In genomic region chr9:34898846-34899245, GRCh38 we compare ENCODE assay signal across 12 cellular contexts. TPM values are rescaled to one million over a fixed set of nuclear protein-coding genes. Genes with fewer than 3 reads are reported as not detected.
DNase-seq lines count a peak whose midpoint lies in the region; ATAC-seq, FAIRE-seq and TF ChIP-seq lines count a peak whose summit lies in the region.
"Had no signal": no experiment of that assay in that cellular context is flagged by ENCODE, and none has a peak within 500 bp of the region (broad histone marks: within the 10 kb centered on the region; RNA-seq: fewer than 3 reads in every experiment).

No MANE protein-coding gene starts in this region.

- dilution Hi-C loops in keratinocyte (cut with MboI; ENCODE audit: extremely low pct_ligation_motif_present, low sequenced_read_pairs) = no loop called here

- no peaks in the 10 kb centered on the region for H4K20me1 ChIP-seq in keratinocyte (ENCODE audit: control insufficient read depth, extremely low read depth, insufficient read depth, low read length)

- H3K36me3 ChIP-seq in keratinocyte (ENCODE audit: control insufficient read depth in 2 of 2, extremely low read depth in 1 of 2, insufficient read depth in 2 of 2, low read length in 2 of 2) = no peaks in the 10 kb centered on the region
- H3K36me3 ChIP-seq in brain microvascular endothelial cell (replicated peaks) = no peaks in the 10 kb centered on the region
- H3K36me3 ChIP-seq: Peyer's patch had no signal

- H3K4me3 ChIP-seq in keratinocyte (ENCODE audit: control insufficient read depth in 2 of 3, extremely low read depth in 1 of 3, insufficient read depth in 2 of 3, low read depth in 1 of 3, low read length in 3 of 3) (no peak overlapping the region), brain microvascular endothelial cell (ENCODE audit: low read depth, low read length) (no peak overlapping the region)
- H3K4me3 ChIP-seq: A549, Peyer's patch had no signal

- H3K9ac ChIP-seq in keratinocyte (ENCODE audit: control insufficient read depth, extremely low read depth, insufficient read depth, low read length) = no peak overlapping the region

- no peaks in the 10 kb centered on the region for H3K4me1 ChIP-seq in keratinocyte (ENCODE audit: control insufficient read depth, extremely low read depth, insufficient read depth, low read length)
- H3K4me1 ChIP-seq: A549, Peyer's patch had no signal

- H3K9me3 ChIP-seq in keratinocyte (ENCODE audit: control insufficient read depth, low read depth, low read length) = no peaks in the 10 kb centered on the region
- H3K9me3 ChIP-seq: A549, Peyer's patch had no signal

- no peaks in the 10 kb centered on the region for H3K9me1 ChIP-seq in keratinocyte (ENCODE audit: control insufficient read depth, extremely low read depth, insufficient read depth, low read length)

- peak; percentile 83 for FAIRE-seq in keratinocyte (lab: Jason Lieb, UNC)

- no peak overlapping the region for H2AFZ ChIP-seq in keratinocyte (ENCODE audit: control insufficient read depth, low read length)

- DNase-seq in epidermal melanocyte (ENCODE audit: insufficient read length, low spot score) (peak; percentile 61), keratinocyte (ENCODE audit: low read depth, low spot score) (no peak), putamen (ENCODE audit: low spot score) (peak; percentile 91), DMS79 (lab: John Stamatoyannopoulos, UW) (no peak), brain microvascular endothelial cell (no peak), NCI-H345 (lab: John Stamatoyannopoulos, UW) (no peak)
- DNase-seq: NCI-H510A had no signal

- in situ Hi-C loops in brain microvascular endothelial cell (cut with HindIII; ENCODE audit: low pct_ligation_motif_present, low sequenced_read_pairs) = no loop called here

- H3K4me2 ChIP-seq in keratinocyte (ENCODE audit: control insufficient read depth, extremely low read depth, insufficient read depth, low read depth, low read length) = no peak overlapping the region
- H3K4me2 ChIP-seq: A549 had no signal

- peaks cover 6% of the 10 kb centered on the region for H3K27me3 ChIP-seq in keratinocyte (ENCODE audit: control insufficient read depth, extremely low read depth, insufficient read depth, low read length)
- H3K27me3 ChIP-seq in brain microvascular endothelial cell (replicated peaks) = peaks cover 21% of the 10 kb centered on the region
- H3K27me3 ChIP-seq: Peyer's patch had no signal

- no peaks in the 10 kb centered on the region for H3K79me2 ChIP-seq in keratinocyte (ENCODE audit: control insufficient read depth, insufficient read depth, low read length)

- ATAC-seq in GM18505 (IDR thresholded peaks at IDR 0.05; ENCODE audit: unreplicated experiment) = no peak

- H3K27ac ChIP-seq in keratinocyte (ENCODE audit: control insufficient read depth, insufficient read depth, low read length) (no peak overlapping the region), brain microvascular endothelial cell (no peak overlapping the region)
- H3K27ac ChIP-seq: A549, C4-2B, Peyer's patch had no signal

- peak; percentile 1 for TF ChIP-seq CTCF in GM12873 (IDR thresholded peaks at IDR 0.05; ENCODE audit: insufficient read depth, low read depth, low read length, missing control alignments)
- no peak for TF ChIP-seq CTCF in keratinocyte (optimal IDR thresholded peaks at IDR 0.05 in 1 of 3, IDR thresholded peaks at IDR 0.05 in 1 of 3, conservative IDR thresholded peaks at IDR 0.05 in 1 of 3; ENCODE audit: extremely low read depth in 1 of 3, insufficient read depth in 2 of 3, low read length in 3 of 3)
- no peak for TF ChIP-seq CTCF in brain microvascular endothelial cell (IDR thresholded peaks at IDR 0.05; ENCODE audit: low read depth, low read length, missing control alignments)

- no peak for TF ChIP-seq POLR2A in GM18505 (IDR thresholded peaks at IDR 0.05; ENCODE audit: borderline replicate concordance, extremely low read depth, insufficient read depth, insufficient read length)

RNA-seq across cellular contexts. Expression of gene PHF24, which starts 59.2 kb away (rescaled TPM):
- 0.04 to 0.09 TPM (median 0.04 TPM) in 3 replicates for polyA plus RNA-seq in keratinocyte
- polyA plus RNA-seq in keratinocyte (2011; ENCODE audit: low read depth) = 1.2 TPM
- 0.05 and 0.10 TPM in 2 replicates for polyA plus RNA-seq in keratinocyte (2011; cell fraction: cytosol; rRNA removed)
- 0.11 and 0.15 TPM in 2 replicates for polyA plus RNA-seq in keratinocyte (2011; cell fraction: nucleus; rRNA removed)
- 0.44 TPM in 1 of 2 replicates, not detected in the other for polyA plus RNA-seq in keratinocyte (2012; ENCODE audit: low replicate concordance)
- 0.10 to 0.30 TPM (median 0.26 TPM) in 3 replicates for polyA minus RNA-seq in keratinocyte
- polyA minus RNA-seq in keratinocyte (2011; cell fraction: cytosol; rRNA and poly(A)+ RNA removed) = not detected
- polyA minus RNA-seq in keratinocyte (2011; cell fraction: nucleus; rRNA and poly(A)+ RNA removed) = 0.11 TPM in 1 of 2 replicates, not detected in the other
- polyA plus RNA-seq: A549 had no signal

Comparison
In these comparisons a context has a peak if more than half of its experiments do, and no peak if none do; other contexts are left out.
1. DNase-seq: peak in epidermal melanocyte (single experiment) and putamen (single experiment); none in keratinocyte (single experiment), DMS79 (single experiment), brain microvascular endothelial cell (single experiment) and NCI-H345 (single experiment).